Comparison of ENCODE assay signal across 26 cellular contexts in the genomic region with DNA sequence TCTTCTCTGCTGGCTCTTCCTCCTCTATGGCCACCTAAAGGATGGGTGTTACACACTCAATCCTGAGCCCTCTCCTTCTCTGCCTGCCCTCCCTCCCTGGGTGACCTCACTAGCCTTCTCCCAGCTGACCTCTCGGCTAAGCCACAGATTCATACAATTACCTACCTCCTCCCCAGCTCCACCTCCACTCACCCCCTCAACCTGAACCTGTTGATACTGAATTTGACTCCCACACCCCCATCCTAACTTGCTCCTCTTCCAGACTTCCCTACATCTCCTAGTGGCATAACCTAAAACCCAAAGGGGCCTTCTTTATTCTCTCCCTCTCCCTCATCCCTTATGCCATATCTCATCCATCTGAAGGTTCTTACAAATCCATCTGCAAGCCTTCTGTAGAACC.
"Had no signal": no experiment of that assay in that cellular context is flagged by ENCODE, and none has a peak within 500 bp of the region (broad histone marks: within the 10 kb centered on the region; RNA-seq: fewer than 3 reads in every experiment).

No MANE protein-coding gene starts in this region.

- H3K36me3 Mint-ChIP-seq: mesothelial cell of epicardium, natural killer cell, neural progenitor cell had no signal

- ATAC-seq: left cardiac atrium, lower lobe of right lung, natural killer cell had no signal

- H3K4me1 ChIP-seq: colonic mucosa, lower lobe of right lung, neural progenitor cell, right lobe of liver, transverse colon had no signal

- H3K4me3 ChIP-seq: colonic mucosa, hepatocyte, left ventricle myocardium inferior, lower lobe of right lung, neural progenitor cell, ovary, prostate gland, right lobe of liver, spleen, transverse colon had no signal

- H3K27me3 ChIP-seq: colonic mucosa, hepatocyte, neural progenitor cell, ovary, right lobe of liver, spleen, transverse colon had no signal

- H3K27ac Mint-ChIP-seq: endodermal cell, memory B cell, natural killer cell had no signal

- H3K9me3 ChIP-seq: colonic mucosa, left ventricle myocardium inferior, lower lobe of right lung, ovary, prostate gland, right lobe of liver, spleen, transverse colon had no signal

- H3K9me3 Mint-ChIP-seq: endodermal cell, mesothelial cell of epicardium, natural killer cell, neural progenitor cell had no signal

- H3K36me3 ChIP-seq: colonic mucosa, left ventricle myocardium inferior, lower lobe of right lung, neural progenitor cell, ovary, prostate gland, right lobe of liver, spleen, transverse colon had no signal

- H3K27ac ChIP-seq: colonic mucosa, hepatocyte, left ventricle myocardium inferior, lower lobe of right lung, neural progenitor cell, ovary, right lobe of liver, transverse colon had no signal

- DNase-seq: colonic mucosa; effector CD4-positive, alpha-beta T cell; endodermal cell; erythroblast; foreskin melanocyte; head of caudate nucleus; kidney; left cardiac atrium; left ventricle myocardium inferior; lower lobe of right lung; natural killer cell; nucleus accumbens; ovary; right lobe of liver; stimulated activated CD4-positive, alpha-beta T cell treated with anti-CD3 and anti-CD28 coated beads, Interleukin-15, amount 100 ng/mL, for 24 hours; stimulated activated CD4-positive, alpha-beta T cell treated with anti-CD3 and anti-CD28 coated beads, Interleukin-1b, Interleukin-23, amount 100 ng/mL, for 48 hours; stimulated activated CD4-positive, alpha-beta T cell treated with anti-CD3 and anti-CD28 coated beads, Interleukin-4, amount 100 ng/mL, for 24 hours; stimulated activated naive CD4-positive, alpha-beta T cell; transverse colon had no signal

- FAIRE-seq: endothelial cell of umbilical vein, kidney had no signal

- H3K4me3 Mint-ChIP-seq: endodermal cell, memory B cell, mesothelial cell of epicardium, natural killer cell, neural progenitor cell had no signal
